22 cellular contexts compared by ENCODE assay signal in genomic region chr4:56843421-56843899, GRCh38. TPM values are rescaled to one million over a fixed set of nuclear protein-coding genes. Genes with fewer than 3 reads are reported as not detected.
A peak's percentile ranks its signal among the peaks of the same experiment; 100 is the strongest.
DNase-seq lines count a peak whose midpoint lies in the region; ATAC-seq, FAIRE-seq and TF ChIP-seq lines count a peak whose summit lies in the region.
"Had no signal": no experiment of that assay in that cellular context is flagged by ENCODE, and none has a peak within 500 bp of the region (broad histone marks: within the 10 kb centered on the region; RNA-seq: fewer than 3 reads in every experiment).

No MANE protein-coding gene starts in this region.

- no peaks in the 10 kb centered on the region for H3K9me3 ChIP-seq in small intestine (ENCODE audit: control insufficient read depth, low read depth)
- H3K9me3 ChIP-seq: gastrocnemius medialis, tibial artery had no signal

- no peak for ATAC-seq in GM18858 (IDR thresholded peaks at IDR 0.05; ENCODE audit: unreplicated experiment)
- no peak for ATAC-seq in GM21825 (IDR thresholded peaks at IDR 0.05; ENCODE audit: unreplicated experiment)
- no peak for ATAC-seq in HG03460 (IDR thresholded peaks at IDR 0.05; ENCODE audit: unreplicated experiment)
- ATAC-seq: gastrocnemius medialis; natural killer cell; stimulated activated naive B cell treated with anti-CD40 and anti-IgM and Interleukin-4, amounts not matched to agents 10 μg/mL and 1 μg/mL and 100 μg/mL, for 72 hours had no signal

- H3K27ac ChIP-seq in small intestine (ENCODE audit: low read depth in 1 of 2, low read length in 1 of 2) = no peak overlapping the region
- H3K27ac ChIP-seq: gastrocnemius medialis, tibial artery had no signal

- no peak overlapping the region for H3K4me3 ChIP-seq in choroid plexus epithelial cell (ENCODE audit: low read depth, low read length)
- no peak overlapping the region for H3K4me3 ChIP-seq in small intestine (ENCODE audit: low read depth in 1 of 2, low read length in 2 of 2)
- H3K4me3 ChIP-seq: gastrocnemius medialis, tibial artery had no signal

- no peaks in the 10 kb centered on the region for H3K27me3 ChIP-seq in small intestine (ENCODE audit: control insufficient read depth in 2 of 2, insufficient read depth in 2 of 2, low read length in 2 of 2)
- H3K27me3 ChIP-seq: gastrocnemius medialis, tibial artery had no signal

- no peaks in the 10 kb centered on the region for H3K36me3 ChIP-seq in small intestine (ENCODE audit: control insufficient read depth in 2 of 2, insufficient read depth in 2 of 2, low read length in 2 of 2)
- H3K36me3 ChIP-seq: gastrocnemius medialis, tibial artery had no signal

- no peaks in the 10 kb centered on the region for H3K4me1 ChIP-seq in small intestine (ENCODE audit: control insufficient read depth in 2 of 2, insufficient read depth in 1 of 2, low read depth in 1 of 2, low read length in 1 of 2)
- H3K4me1 ChIP-seq: gastrocnemius medialis, tibial artery had no signal

- no peak for FAIRE-seq in small intestine (lab: Jason Lieb, UNC)
- FAIRE-seq: colon, GM12892 had no signal

- DNase-seq in DMS79 treated with DMSO at 0.1 percent for 48 hours (lab: John Stamatoyannopoulos, UW) (peak; percentile 9), DMS79 (lab: John Stamatoyannopoulos, UW) (no peak), choroid plexus epithelial cell (ENCODE audit: low read depth) (peak; percentile 64), left kidney (ENCODE audit: low read depth, low spot score) (peak; percentile 21), small intestine (peak; percentile 46)
- DNase-seq: activated CD4-positive, CD25-positive, alpha-beta regulatory T cell treated with anti-CD3 and anti-CD28 coated beads, Interleukin-2, amount 50 U/mL, for 72 hours; Calu3; gastrocnemius medialis; GOT3; KBM-7; natural killer cell; NCI-H1930; NCI-H446 treated with DMSO at 0.1 percent for 48 hours; NK-92 treated with Interleukin-12 subunit alpha and Interleukin-12 subunit beta, amount 100 ng/mL, for 24 hours; stimulated activated naive B cell treated with anti-CD40 and anti-IgM and Interleukin-4, amounts not matched to agents 10 μg/mL and 1 μg/mL and 100 μg/mL, for 72 hours; tibial artery had no signal

- WGBS in small intestine, 3 donors = 65 to 71% (median 66%) methylated on average over 13 of the region's 13 CpGs

- peak; percentile 41 for TF ChIP-seq CTCF in choroid plexus epithelial cell (conservative IDR thresholded peaks at IDR 0.05; ENCODE audit: low read depth, low read length)

RNA-seq across cellular contexts. Expression of gene SPINK2, which starts 22.0 kb away (rescaled TPM):
- 1 to 10 TPM in 1 of 3 donors, under 1 TPM in 1, not detected in 1; 0.51 to 7.0 TPM for polyA plus RNA-seq in small intestine
- polyA plus RNA-seq: BJ had no signal
